Comparison of ENCODE assay signal across 1 cellular context in genomic region chr4:2942532-2943363, GRCh38.
TF ChIP-seq lines count a peak whose summit lies in the region.

No MANE protein-coding gene starts in this region.

TF ChIP-seq in HEK293, 187 proteins besides CTCF, POLR2A, EP300 and RAD21 (continued from another document):
- TF ChIP-seq ZSCAN30 (tag by site-specific recombination; IDR thresholded peaks at IDR 0.05) (no peak), OVOL3 (tag by site-specific recombination; IDR thresholded peaks at IDR 0.05) (no peak)
